8 cellular contexts compared by ENCODE assay signal in genomic region chr1:85520838-85521820, GRCh38. TPM values are rescaled to one million over a fixed set of nuclear protein-coding genes. Genes with fewer than 3 reads are reported as not detected.
A peak's percentile ranks its signal among the peaks of the same experiment; 100 is the strongest.
DNase-seq lines count a peak whose midpoint lies in the region; FAIRE-seq and TF ChIP-seq lines count a peak whose summit lies in the region.
"Not testable (repeated sequence)": the region's sequence is repeated elsewhere in the genome, so short reads cannot be mapped to it uniquely, and the experiment has no call there.
"Had no signal": no experiment of that assay in that cellular context is flagged by ENCODE, and none has a peak within 500 bp of the region (broad histone marks: within the 10 kb centered on the region; RNA-seq: fewer than 3 reads in every experiment).

No MANE protein-coding gene starts in this region.

- not testable (repeated sequence) for TF ChIP-seq POLR2A in H54 (IDR thresholded peaks at IDR 0.05; ENCODE audit: low read depth, low read length); H1 (IDR thresholded peaks at IDR 0.05; ENCODE audit: control extremely low read depth in 1 of 2, low read depth in 2 of 2, low read length in 2 of 2)

- H3K36me3 ChIP-seq in WERI-Rb-1; H1 (ENCODE audit: control insufficient read depth in 2 of 4, insufficient read depth in 4 of 4, low read length in 3 of 4); cardiac muscle cell; neuronal stem cell (replicated peaks in 1 of 2; ENCODE audit: control insufficient read depth in 2 of 2, insufficient read depth in 2 of 2, low read length in 2 of 2): not testable (repeated sequence)

- not testable (repeated sequence) for H3K23me2 ChIP-seq in H1 (ENCODE audit: low read depth, low read length)

- 72% methylated on average over 12 of the region's 15 CpGs; no CpG with 5 or more reads in 1 of the 2 experiments for WGBS in H1 (ENCODE audit: extremely low coverage in 1 of 2, insufficient coverage in 1 of 2, insufficient read length in 1 of 2, insufficient replicate concordance in 2 of 2, low coverage in 1 of 2, low lambda C conversion rate in 2 of 2, missing lambda C conversion rate in 1 of 2), 2 experiments
- WGBS in neuronal stem cell (ENCODE audit: extremely low coverage in 2 of 2, insufficient read length in 2 of 2, insufficient replicate concordance in 1 of 2), 2 donors = no CpG with 5 or more reads among the region's 15 CpGs

- H3K14ac ChIP-seq in H1 (ENCODE audit: insufficient read length); neuronal stem cell (ENCODE audit: low read length): not testable (repeated sequence)

- TF ChIP-seq CTCF in AG10803 (conservative IDR thresholded peaks at IDR 0.05; ENCODE audit: low read length); WERI-Rb-1 (IDR thresholded peaks at IDR 0.05; ENCODE audit: low read depth, low read length); H1 (IDR thresholded peaks at IDR 0.05; ENCODE audit: control extremely low read depth in 1 of 3, insufficient read depth in 1 of 3, low read depth in 1 of 3, low read length in 3 of 3); cardiac muscle cell (IDR thresholded peaks at IDR 0.05; ENCODE audit: low read depth, low read length): not testable (repeated sequence)

- H3K56ac ChIP-seq in H1 (replicated peaks; ENCODE audit: insufficient read length, low read depth, low read length) = not testable (repeated sequence)

- not testable (repeated sequence) for H3K27me3 ChIP-seq in WERI-Rb-1 (ENCODE audit: insufficient read depth, low read depth, severe bottlenecking); H1 (replicated peaks in 1 of 4; ENCODE audit: control insufficient read depth in 3 of 4, extremely low read depth in 1 of 4, insufficient read depth in 3 of 4, low read length in 3 of 4); cardiac muscle cell; neuronal stem cell (ENCODE audit: control insufficient read depth in 3 of 3, insufficient read depth in 3 of 3, low read depth in 1 of 3, low read length in 3 of 3)

- not testable (repeated sequence) for H3K9me3 ChIP-seq in WERI-Rb-1 (ENCODE audit: severe bottlenecking); H1 (ENCODE audit: insufficient read depth in 2 of 2, low read depth in 1 of 2, low read length in 1 of 2); cardiac muscle cell (ENCODE audit: low read depth); neuronal stem cell (replicated peaks in 1 of 2; ENCODE audit: control insufficient read depth in 2 of 2, insufficient read depth in 1 of 2, low read depth in 1 of 2, low read length in 2 of 2)

- H3K79me1 ChIP-seq in H1 (ENCODE audit: low read depth, low read length); neuronal stem cell (ENCODE audit: low read depth, low read length): not testable (repeated sequence)

- not testable (repeated sequence) for H2BK20ac ChIP-seq in H1 (ENCODE audit: low read length)

- TF ChIP-seq EP300 in H1 (IDR thresholded peaks at IDR 0.05; ENCODE audit: borderline replicate concordance in 1 of 2, low read depth in 2 of 2, low read length in 2 of 2) = not testable (repeated sequence)

- H2AFZ ChIP-seq in H1 (ENCODE audit: low read length) (0 out of 2 replicates have a peak overlapping the region, but pooled peaks have one; percentile 13), neuronal stem cell (ENCODE audit: low read length) (peak overlapping the region; percentile 75)

- not testable (repeated sequence) for H4K8ac ChIP-seq in H1 (ENCODE audit: extremely low read depth, insufficient read depth, low read length); neuronal stem cell (ENCODE audit: low read depth, low read length)

- not testable (repeated sequence) for H2BK15ac ChIP-seq in H1 (ENCODE audit: low read length); neuronal stem cell (ENCODE audit: low read length)

- H2BK5ac ChIP-seq in H1 (ENCODE audit: low read depth, low read length); neuronal stem cell (ENCODE audit: low read length): not testable (repeated sequence)

- peak; percentile 95 for FAIRE-seq in H54 (lab: Jason Lieb, UNC)
- peak; percentile 42 for FAIRE-seq in H1 (lab: Jason Lieb, UNC)

- POLR2A ChIA-PET in H1 (lab: Charles Lee; ENCODE audit: partially characterized antibody) = not testable (repeated sequence)

- H3K79me2 ChIP-seq in H1 (ENCODE audit: control insufficient read depth in 1 of 2, insufficient read depth in 2 of 2, low read length in 2 of 2) = not testable (repeated sequence)

- H3K27ac ChIP-seq in WERI-Rb-1; H1 (ENCODE audit: low read depth, low read length); neuronal stem cell (replicated peaks; ENCODE audit: low read length): not testable (repeated sequence)
- H3K27ac ChIP-seq in cardiac muscle cell = peak overlapping the region; percentile 53

- not testable (repeated sequence) for H3K4ac ChIP-seq in H1 (replicated peaks; ENCODE audit: insufficient read length, low read depth, low read length); neuronal stem cell (ENCODE audit: low read length)

- H2BK120ac ChIP-seq in H1 (replicated peaks; ENCODE audit: low read depth, low read length); neuronal stem cell (ENCODE audit: low read depth, low read length): not testable (repeated sequence)

- DNase-seq in AG10803 (ENCODE audit: low read depth) = peak; percentile 91
- not testable (repeated sequence) for DNase-seq in H54 (ENCODE audit: insufficient read length, low spot score); H1 (ENCODE audit: low read depth in 1 of 2, low spot score in 2 of 2); neuronal stem cell (ENCODE audit: low spot score)
- DNase-seq in NCI-H226 = peak; percentile 50
- DNase-seq in WERI-Rb-1 = peak; percentile 16
- DNase-seq in cardiac muscle cell (ENCODE audit: low read depth in 1 of 2, low spot score in 1 of 2) = peak in 1 of 2 donors; percentile 63

- not testable (repeated sequence) for H3K4me3 ChIP-seq in AG10803 (ENCODE audit: low read length); WERI-Rb-1 (ENCODE audit: low read depth, low read length); H1 (ENCODE audit: extremely low read depth in 1 of 4, insufficient read depth in 2 of 4, low read depth in 3 of 4, low read length in 4 of 4); cardiac muscle cell; neuronal stem cell (ENCODE audit: low read length in 2 of 2)

- H4K91ac ChIP-seq in H1 (replicated peaks; ENCODE audit: insufficient read length, low read length); neuronal stem cell (ENCODE audit: low read depth, low read length, poor library complexity): not testable (repeated sequence)

- H3K9ac ChIP-seq in H1 (replicated peaks in 1 of 4; ENCODE audit: extremely low read depth in 1 of 4, low read depth in 3 of 4, low read length in 3 of 4); neuronal stem cell (ENCODE audit: low read depth, low read length, poor library complexity): not testable (repeated sequence)

- CTCF ChIA-PET in H1 (lab: Charles Lee; ENCODE audit: partially characterized antibody) = not testable (repeated sequence)

- not testable (repeated sequence) for H2BK12ac ChIP-seq in H1 (ENCODE audit: low read depth, low read length); neuronal stem cell (ENCODE audit: low read length)

- H3K4me2 ChIP-seq in H1 (ENCODE audit: insufficient read depth in 1 of 2, low read depth in 2 of 2, low read length in 2 of 2); neuronal stem cell (ENCODE audit: insufficient read depth, low read length, poor library complexity, severe bottlenecking): not testable (repeated sequence)

- not testable (repeated sequence) for H4K20me1 ChIP-seq in H1 (replicated peaks in 1 of 2; ENCODE audit: control insufficient read depth in 1 of 2, insufficient read depth in 2 of 2, low read length in 2 of 2)

- H2AK5ac ChIP-seq in H1 (ENCODE audit: low read depth, low read length); neuronal stem cell (ENCODE audit: low read depth, low read length): not testable (repeated sequence)

- not testable (repeated sequence) for H3K4me1 ChIP-seq in H1 (replicated peaks in 1 of 4; ENCODE audit: control insufficient read depth in 3 of 4, insufficient read depth in 4 of 4, low read length in 3 of 4); cardiac muscle cell (ENCODE audit: low read depth); neuronal stem cell (ENCODE audit: control insufficient read depth in 2 of 2, insufficient read depth in 1 of 2, low read depth in 1 of 2, low read length in 2 of 2)

- not testable (repeated sequence) for H3K23ac ChIP-seq in H1 (ENCODE audit: insufficient read length); neuronal stem cell (ENCODE audit: low read depth, low read length, poor library complexity)

- H3K18ac ChIP-seq in H1 (ENCODE audit: extremely low read depth, low read length); neuronal stem cell (ENCODE audit: low read length): not testable (repeated sequence)

- not testable (repeated sequence) for H4K5ac ChIP-seq in H1 (ENCODE audit: insufficient read length, low read depth, low read length)

- not testable (repeated sequence) for TF ChIP-seq RAD21 in H1 (IDR thresholded peaks at IDR 0.05 in 1 of 2, conservative IDR thresholded peaks at IDR 0.05 in 1 of 2; ENCODE audit: low read depth in 2 of 2, low read length in 2 of 2)

RNA-seq across cellular contexts. Expression of gene DDAH1, which starts 56.2 kb away (rescaled TPM):
- 52.1 and 54.5 TPM in 2 replicates for total RNA-seq in H1 (2021; fragmentation: NEBNext Ultra II Directional; extraction: Animal tissue kit (Norgen Biotek cat#: 25700))
- polyA plus RNA-seq in H1 (2011; rRNA removed) (12.4 and 22.8 TPM in 2 replicates), cardiac muscle cell (8.3 and 9.1 TPM in 2 replicates)
- 19.3 TPM for polyA plus RNA-seq in H1 (2011; cell fraction: cytosol; rRNA removed)
- polyA plus RNA-seq in H1 (2011; cell fraction: nucleus; rRNA removed) = 10.9 TPM
- 20.3 to 27.9 TPM (median 25.9 TPM) in 4 replicates for polyA plus RNA-seq in H1 (2012, experiment 1 of 2)
- 4.0 TPM for polyA plus RNA-seq in H1 (2012, experiment 2 of 2)
- polyA plus RNA-seq in H1 (2013, experiment 1 of 2) = 30.3 TPM
- polyA plus RNA-seq in H1 (2013, experiment 2 of 2) = 32.1 TPM
- 26.1 and 42.3 TPM in 2 replicates for polyA minus RNA-seq in H1 (2011; rRNA and poly(A)+ RNA removed)
- polyA minus RNA-seq in H1 (2011; cell fraction: cytosol; rRNA and poly(A)+ RNA removed) = 13.8 TPM
- polyA minus RNA-seq in H1 (2011; cell fraction: nucleus; rRNA and poly(A)+ RNA removed) = 9.9 TPM
- total RNA-seq in cardiac muscle cell = 14.0 and 15.5 TPM in 2 replicates
- 20.8 TPM for polyA plus RNA-seq in neuronal stem cell (2013, experiment 1 of 2)
- 21.4 TPM for polyA plus RNA-seq in neuronal stem cell (2013, experiment 2 of 2)
- polyA plus RNA-seq: CD14-positive monocyte had no signal

RNA-seq across cellular contexts. Expression of gene CCN1, which starts 59.4 kb away (rescaled TPM):
- 108 and 113 TPM in 2 replicates for total RNA-seq in H1 (2021; fragmentation: NEBNext Ultra II Directional; extraction: Animal tissue kit (Norgen Biotek cat#: 25700))
- 19.1 and 29.7 TPM in 2 replicates for polyA plus RNA-seq in H1 (2011; rRNA removed)
- polyA plus RNA-seq in H1 (2011; cell fraction: cytosol; rRNA removed) = 36.4 TPM
- polyA plus RNA-seq in H1 (2011; cell fraction: nucleus; rRNA removed) = 106 TPM
- polyA plus RNA-seq in H1 (2012, experiment 1 of 2) = 58.2 to 88.4 TPM (median 74.4 TPM) in 4 replicates
- 84.1 TPM for polyA plus RNA-seq in H1 (2012, experiment 2 of 2)
- 122 TPM for polyA plus RNA-seq in H1 (2013, experiment 1 of 2)
- polyA plus RNA-seq in H1 (2013, experiment 2 of 2) = 139 TPM
- polyA minus RNA-seq in H1 (2011; rRNA and poly(A)+ RNA removed) = 18.3 and 33.7 TPM in 2 replicates
- polyA minus RNA-seq in H1 (2011; cell fraction: cytosol; rRNA and poly(A)+ RNA removed) = 37.7 TPM
- polyA minus RNA-seq in H1 (2011; cell fraction: nucleus; rRNA and poly(A)+ RNA removed) = 109 TPM
- 23.3 and 31.2 TPM in 2 replicates for total RNA-seq in cardiac muscle cell
- polyA plus RNA-seq in cardiac muscle cell = 82.5 and 93.0 TPM in 2 replicates
- 66.8 TPM for polyA plus RNA-seq in neuronal stem cell (2013, experiment 1 of 2)
- polyA plus RNA-seq in neuronal stem cell (2013, experiment 2 of 2) = 66.8 TPM
- polyA plus RNA-seq: CD14-positive monocyte had no signal
